ENCODE assay signal across 25 cellular contexts in genomic region chr3:51224843-51225242, GRCh38.
"Had no signal": no experiment of that assay in that cellular context is flagged by ENCODE, and none has a peak within 500 bp of the region (broad histone marks: within the 10 kb centered on the region; RNA-seq: fewer than 3 reads in every experiment).

No MANE protein-coding gene starts in this region.

- H3K27ac Mint-ChIP-seq: memory B cell, mesothelial cell of epicardium, naive B cell had no signal

- H3K36me3 ChIP-seq: left lung, left ventricle myocardium inferior, lower lobe of right lung had no signal

- H3K4me1 Mint-ChIP-seq: immature natural killer cell, memory B cell, mesothelial cell of epicardium, naive B cell had no signal

- ATAC-seq: left cardiac atrium, left colon, left lobe of liver, left lung, left ventricle myocardium superior, lower lobe of right lung, mucosa of descending colon had no signal

- H3K4me1 ChIP-seq: left lung, left ventricle myocardium inferior, lower lobe of right lung had no signal

- H3K4me3 Mint-ChIP-seq: immature natural killer cell, memory B cell, mesothelial cell of epicardium had no signal

- H3K27me3 ChIP-seq: hepatocyte, left lung had no signal

- H3K9me3 Mint-ChIP-seq: immature natural killer cell, memory B cell, mesothelial cell of epicardium had no signal

- H3K27ac ChIP-seq: hepatocyte, left lung, left ventricle myocardium inferior, lower lobe of right lung had no signal

- H3K4me3 ChIP-seq: hepatocyte, left lung, left ventricle myocardium inferior, lower lobe of right lung, lung, mucosa of descending colon had no signal

- H3K36me3 Mint-ChIP-seq: immature natural killer cell, memory B cell, naive B cell had no signal

- FAIRE-seq: islet of Langerhans, keratinocyte, kidney had no signal

- DNase-seq: hippocampal formation, hypothalamus, immature natural killer cell, islet precursor cell, kidney, kidney glomerular epithelial cell, left cardiac atrium, left colon, left lung, left ventricle myocardium inferior, left ventricle myocardium superior, lower lobe of right lung, mammary epithelial cell, mesenchymal stem cell, mesendoderm, midbrain, mucosa of descending colon, naive B cell had no signal

- H3K9me3 ChIP-seq: left lung, left ventricle myocardium inferior, lower lobe of right lung, mucosa of descending colon had no signal
